Comparison of ENCODE assay signal across 2 cellular contexts in the genomic region with DNA sequence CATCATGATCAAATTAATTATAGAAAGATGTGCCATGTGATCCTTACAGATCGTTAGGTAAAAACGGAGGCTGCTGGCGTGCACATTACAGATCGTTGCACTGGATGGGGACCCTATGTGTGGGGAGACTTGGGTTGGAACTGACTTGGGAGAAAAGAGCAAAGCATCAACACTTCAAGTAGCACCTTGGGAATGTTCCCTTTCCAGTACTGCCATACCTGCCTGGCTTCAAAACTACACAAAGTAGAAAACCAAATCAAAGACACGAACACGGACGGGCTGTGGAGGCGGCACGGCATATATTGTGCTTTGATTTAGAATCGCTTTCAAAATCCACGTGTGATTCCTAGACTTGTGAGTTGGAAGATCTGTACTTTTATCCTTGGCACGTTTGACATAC.
TF ChIP-seq lines count a peak whose summit lies in the region.

No MANE protein-coding gene starts in this region.

TF ChIP-seq in A549, 52 proteins besides CTCF, POLR2A, EP300 and RAD21:
- no peak for TF ChIP-seq SMC3 (IDR thresholded peaks at IDR 0.05)
- no peak for TF ChIP-seq NR3C1 (IDR thresholded peaks at IDR 0.05)
- TF ChIP-seq, protein P1, sequence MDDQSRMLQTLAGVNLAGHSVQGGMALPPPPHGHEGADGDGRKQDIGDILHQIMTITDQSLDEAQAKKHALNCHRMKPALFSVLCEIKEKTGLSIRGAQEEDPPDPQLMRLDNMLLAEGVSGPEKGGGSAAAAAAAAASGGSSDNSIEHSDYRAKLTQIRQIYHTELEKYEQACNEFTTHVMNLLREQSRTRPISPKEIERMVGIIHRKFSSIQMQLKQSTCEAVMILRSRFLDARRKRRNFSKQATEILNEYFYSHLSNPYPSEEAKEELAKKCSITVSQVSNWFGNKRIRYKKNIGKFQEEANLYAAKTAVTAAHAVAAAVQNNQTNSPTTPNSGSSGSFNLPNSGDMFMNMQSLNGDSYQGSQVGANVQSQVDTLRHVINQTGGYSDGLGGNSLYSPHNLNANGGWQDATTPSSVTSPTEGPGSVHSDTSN (IDR thresholded peaks at IDR 0.05), result no peak
- no peak for TF ChIP-seq HOXA7 (CRISPR knock-in tag; IDR thresholded peaks at IDR 0.05)
- TF ChIP-seq POLR2AphosphoS2 (conservative IDR thresholded peaks at IDR 0.05; ENCODE audit: low read length), result no peak
- TF ChIP-seq, protein P2, sequence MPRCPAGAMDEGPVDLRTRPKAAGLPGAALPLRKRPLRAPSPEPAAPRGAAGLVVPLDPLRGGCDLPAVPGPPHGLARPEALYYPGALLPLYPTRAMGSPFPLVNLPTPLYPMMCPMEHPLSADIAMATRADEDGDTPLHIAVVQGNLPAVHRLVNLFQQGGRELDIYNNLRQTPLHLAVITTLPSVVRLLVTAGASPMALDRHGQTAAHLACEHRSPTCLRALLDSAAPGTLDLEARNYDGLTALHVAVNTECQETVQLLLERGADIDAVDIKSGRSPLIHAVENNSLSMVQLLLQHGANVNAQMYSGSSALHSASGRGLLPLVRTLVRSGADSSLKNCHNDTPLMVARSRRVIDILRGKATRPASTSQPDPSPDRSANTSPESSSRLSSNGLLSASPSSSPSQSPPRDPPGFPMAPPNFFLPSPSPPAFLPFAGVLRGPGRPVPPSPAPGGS (IDR thresholded peaks at IDR 0.05), result no peak
- no peak for TF ChIP-seq MAFK (IDR thresholded peaks at IDR 0.05; ENCODE audit: partially characterized antibody)
- TF ChIP-seq USF2 (IDR thresholded peaks at IDR 0.05), result no peak
- no peak for TF ChIP-seq FOXS1 (CRISPR knock-in tag; IDR thresholded peaks at IDR 0.05)
- TF ChIP-seq ZNF302 (CRISPR knock-in tag; IDR thresholded peaks at IDR 0.05), result no peak
- TF ChIP-seq ESRRA (IDR thresholded peaks at IDR 0.05; ENCODE audit: borderline replicate concordance, low read length), result no peak
- TF ChIP-seq NFE2L2 (conservative IDR thresholded peaks at IDR 0.05; ENCODE audit: low read length), result no peak
- TF ChIP-seq BHLHE40 (IDR thresholded peaks at IDR 0.05; ENCODE audit: low read depth, low read length), result no peak

TF ChIP-seq in K562, 482 proteins besides CTCF, POLR2A, EP300 and RAD21:
- TF ChIP-seq, protein P3, sequence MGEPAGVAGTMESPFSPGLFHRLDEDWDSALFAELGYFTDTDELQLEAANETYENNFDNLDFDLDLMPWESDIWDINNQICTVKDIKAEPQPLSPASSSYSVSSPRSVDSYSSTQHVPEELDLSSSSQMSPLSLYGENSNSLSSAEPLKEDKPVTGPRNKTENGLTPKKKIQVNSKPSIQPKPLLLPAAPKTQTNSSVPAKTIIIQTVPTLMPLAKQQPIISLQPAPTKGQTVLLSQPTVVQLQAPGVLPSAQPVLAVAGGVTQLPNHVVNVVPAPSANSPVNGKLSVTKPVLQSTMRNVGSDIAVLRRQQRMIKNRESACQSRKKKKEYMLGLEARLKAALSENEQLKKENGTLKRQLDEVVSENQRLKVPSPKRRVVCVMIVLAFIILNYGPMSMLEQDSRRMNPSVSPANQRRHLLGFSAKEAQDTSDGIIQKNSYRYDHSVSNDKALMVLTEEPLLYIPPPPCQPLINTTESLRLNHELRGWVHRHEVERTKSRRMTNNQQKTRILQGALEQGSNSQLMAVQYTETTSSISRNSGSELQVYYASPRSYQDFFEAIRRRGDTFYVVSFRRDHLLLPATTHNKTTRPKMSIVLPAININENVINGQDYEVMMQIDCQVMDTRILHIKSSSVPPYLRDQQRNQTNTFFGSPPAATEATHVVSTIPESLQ (CRISPR knock-in tag; IDR thresholded peaks at IDR 0.05), result no peak
- no peak for TF ChIP-seq KAT7 (CRISPR knock-in tag; IDR thresholded peaks at IDR 0.05; ENCODE audit: borderline replicate concordance)
- no peak for TF ChIP-seq ATF4 (CRISPR knock-in tag; IDR thresholded peaks at IDR 0.05)
- TF ChIP-seq IFI16 (CRISPR knock-in tag; IDR thresholded peaks at IDR 0.05), result no peak
- TF ChIP-seq ZNF778 (CRISPR knock-in tag; IDR thresholded peaks at IDR 0.05), result no peak
- TF ChIP-seq DIDO1 (tag; IDR thresholded peaks at IDR 0.05; ENCODE audit: low read depth), result no peak
- TF ChIP-seq DMBX1 (CRISPR knock-in tag; IDR thresholded peaks at IDR 0.05; ENCODE audit: borderline replicate concordance), result no peak
